Comparison of ENCODE assay signal across 29 cellular contexts in genomic region chr1:212224102-212224501, GRCh38.
DNase-seq lines count a peak whose midpoint lies in the region; ATAC-seq and TF ChIP-seq lines count a peak whose summit lies in the region.
"Had no signal": no experiment of that assay in that cellular context is flagged by ENCODE, and none has a peak within 500 bp of the region (broad histone marks: within the 10 kb centered on the region; RNA-seq: fewer than 3 reads in every experiment).

No MANE protein-coding gene starts in this region.

- no peaks in the 10 kb centered on the region for H3K27me3 Mint-ChIP-seq in activated naive CD8-positive, alpha-beta T cell treated with anti-CD3 and anti-CD28 coated beads for 36 hours
- H3K27me3 Mint-ChIP-seq in activated naive CD8-positive, alpha-beta T cell treated with anti-CD3 and anti-CD28 coated beads, Interleukin-2, amount 50 U/mL, for 24 hours, result no peaks in the 10 kb centered on the region
- no peaks in the 10 kb centered on the region for H3K27me3 Mint-ChIP-seq in T-helper 17 cell
- H3K27me3 Mint-ChIP-seq in central memory CD8-positive, alpha-beta T cell, result no peaks in the 10 kb centered on the region
- H3K27me3 Mint-ChIP-seq in stimulated activated naive CD8-positive, alpha-beta T cell treated with anti-CD3 and anti-CD28 coated beads, Interleukin-15, amount 100 ng/mL, for 72 hours, result no peaks in the 10 kb centered on the region
- H3K27me3 Mint-ChIP-seq in type B pancreatic cell, result no peaks in the 10 kb centered on the region
- H3K27me3 Mint-ChIP-seq: activated CD4-positive, alpha-beta T cell treated with anti-CD3 and anti-CD28 coated beads, Interleukin-2, amount 10 ng/mL, durations not matched to agents 7 days and 5 days had no signal

- no peak for DNase-seq in activated naive CD8-positive, alpha-beta T cell treated with anti-CD3 and anti-CD28 coated beads for 36 hours
- DNase-seq in activated naive CD8-positive, alpha-beta T cell treated with anti-CD3 and anti-CD28 coated beads, Interleukin-2, amount 50 U/mL, for 24 hours, result no peak
- DNase-seq in T-helper 17 cell, result no peak
- no peak for DNase-seq in central memory CD8-positive, alpha-beta T cell (ENCODE audit: low spot score in 2 of 2)
- DNase-seq in stimulated activated naive CD8-positive, alpha-beta T cell treated with anti-CD3 and anti-CD28 coated beads, Interleukin-15, amount 100 ng/mL, for 72 hours, result no peak
- no peak for DNase-seq in type B pancreatic cell (ENCODE audit: extremely low spot score, unreplicated experiment)
- DNase-seq: activated CD4-positive, alpha-beta T cell treated with anti-CD3 and anti-CD28 coated beads, Interleukin-2, amount 10 ng/mL, durations not matched to agents 7 days and 5 days; activated CD8-positive, alpha-beta memory T cell treated with anti-CD3 and anti-CD28 coated beads, Interleukin-2, amount 50 U/mL, for 4 hours; C1 segment of cervical spinal cord; erythroblast; head of caudate nucleus; islet precursor cell; Kasumi-1; left ventricle myocardium inferior; NCI-H1417; NCI-H2081 treated with DMSO at 0.1 percent for 48 hours; NCI-H2227 treated with DMSO at 0.1 percent for 48 hours; NCI-H526; PC-3; posterior cingulate gyrus; SK-N-SH; stimulated activated CD4-positive, alpha-beta T cell treated with anti-CD3 and anti-CD28 coated beads, Interleukin-2, amount 100 ng/mL, for 24 hours; tibial artery had no signal

- no peak overlapping the region for H3K4me3 Mint-ChIP-seq in activated naive CD8-positive, alpha-beta T cell treated with anti-CD3 and anti-CD28 coated beads for 36 hours
- H3K4me3 Mint-ChIP-seq in activated naive CD8-positive, alpha-beta T cell treated with anti-CD3 and anti-CD28 coated beads, Interleukin-2, amount 50 U/mL, for 24 hours, result no peak overlapping the region
- H3K4me3 Mint-ChIP-seq in T-helper 17 cell, result no peak overlapping the region
- H3K4me3 Mint-ChIP-seq in central memory CD8-positive, alpha-beta T cell, result peak overlapping the region; percentile 28
- H3K4me3 Mint-ChIP-seq in stimulated activated naive CD8-positive, alpha-beta T cell treated with anti-CD3 and anti-CD28 coated beads, Interleukin-15, amount 100 ng/mL, for 72 hours, result peak overlapping the region; percentile 5 to 69
- H3K4me3 Mint-ChIP-seq in type B pancreatic cell, result no peak overlapping the region
- H3K4me3 Mint-ChIP-seq: activated CD4-positive, alpha-beta T cell treated with anti-CD3 and anti-CD28 coated beads, Interleukin-2, amount 10 ng/mL, durations not matched to agents 7 days and 5 days had no signal

- H3K9me3 Mint-ChIP-seq in activated naive CD8-positive, alpha-beta T cell treated with anti-CD3 and anti-CD28 coated beads for 36 hours, result no peaks in the 10 kb centered on the region
- no peaks in the 10 kb centered on the region for H3K9me3 Mint-ChIP-seq in activated naive CD8-positive, alpha-beta T cell treated with anti-CD3 and anti-CD28 coated beads, Interleukin-2, amount 50 U/mL, for 24 hours
- H3K9me3 Mint-ChIP-seq in central memory CD8-positive, alpha-beta T cell, result no peaks in the 10 kb centered on the region
- no peaks in the 10 kb centered on the region for H3K9me3 Mint-ChIP-seq in stimulated activated naive CD8-positive, alpha-beta T cell treated with anti-CD3 and anti-CD28 coated beads, Interleukin-15, amount 100 ng/mL, for 72 hours
- H3K9me3 Mint-ChIP-seq in type B pancreatic cell, result no peaks in the 10 kb centered on the region
- H3K9me3 Mint-ChIP-seq: activated CD4-positive, alpha-beta T cell treated with anti-CD3 and anti-CD28 coated beads, Interleukin-2, amount 10 ng/mL, durations not matched to agents 7 days and 5 days; activated T-helper 2 cell treated with anti-CD3 and anti-CD28 coated beads, Interferon-gamma antibody, Interleukin-2, Interleukin-4, amounts not matched to agents 10 μg/mL and 5 μg/mL and 100 μg/mL, durations not matched to agents 14 hours and 24 hours and 36 hours had no signal

- TF ChIP-seq CTCF in type B pancreatic cell (conservative IDR thresholded peaks at IDR 0.05), result no peak

- H3K9me3 ChIP-seq in T-helper 17 cell (ENCODE audit: control insufficient read depth, low read length, poor library complexity, severe bottlenecking), result no peaks in the 10 kb centered on the region
- H3K9me3 ChIP-seq: left ventricle myocardium inferior, neutrophil, right atrium auricular region, SK-N-SH, tibial artery had no signal

- H3K4me1 Mint-ChIP-seq in activated naive CD8-positive, alpha-beta T cell treated with anti-CD3 and anti-CD28 coated beads for 36 hours, result peaks cover 32% of the 10 kb centered on the region
- H3K4me1 Mint-ChIP-seq in activated naive CD8-positive, alpha-beta T cell treated with anti-CD3 and anti-CD28 coated beads, Interleukin-2, amount 50 U/mL, for 24 hours, result peaks cover 34% of the 10 kb centered on the region
- peaks cover 21% of the 10 kb centered on the region for H3K4me1 Mint-ChIP-seq in T-helper 17 cell
- peaks cover 28% of the 10 kb centered on the region for H3K4me1 Mint-ChIP-seq in central memory CD8-positive, alpha-beta T cell
- H3K4me1 Mint-ChIP-seq in stimulated activated naive CD8-positive, alpha-beta T cell treated with anti-CD3 and anti-CD28 coated beads, Interleukin-15, amount 100 ng/mL, for 72 hours, result peaks cover 36% of the 10 kb centered on the region
- peaks cover 12% of the 10 kb centered on the region for H3K4me1 Mint-ChIP-seq in type B pancreatic cell (ENCODE audit: unreplicated experiment)

- peaks cover 1% of the 10 kb centered on the region for H3K36me3 Mint-ChIP-seq in activated naive CD8-positive, alpha-beta T cell treated with anti-CD3 and anti-CD28 coated beads for 36 hours
- no peaks in the 10 kb centered on the region for H3K36me3 Mint-ChIP-seq in activated naive CD8-positive, alpha-beta T cell treated with anti-CD3 and anti-CD28 coated beads, Interleukin-2, amount 50 U/mL, for 24 hours (ENCODE audit: low read depth)
- H3K36me3 Mint-ChIP-seq in T-helper 17 cell (ENCODE audit: low read depth) (peaks cover 4% of the 10 kb centered on the region), type B pancreatic cell (no peaks in the 10 kb centered on the region)
- H3K36me3 Mint-ChIP-seq in central memory CD8-positive, alpha-beta T cell (ENCODE audit: insufficient read depth), result peaks cover 2% of the 10 kb centered on the region

- ATAC-seq in activated naive CD8-positive, alpha-beta T cell treated with anti-CD3 and anti-CD28 coated beads, Interleukin-2, amount 50 U/mL, for 24 hours, result no peak
- no peak for ATAC-seq in T-helper 17 cell
- no peak for ATAC-seq in central memory CD8-positive, alpha-beta T cell (replicated peaks; ENCODE audit: extremely low read depth, poor library complexity, severe bottlenecking)
- ATAC-seq in stimulated activated naive CD8-positive, alpha-beta T cell treated with anti-CD3 and anti-CD28 coated beads, Interleukin-15, amount 100 ng/mL, for 72 hours, result no peak
- ATAC-seq in GM19467 (IDR thresholded peaks at IDR 0.05; ENCODE audit: unreplicated experiment), result no peak
- ATAC-seq: HCT116, PC-3, Right ventricle myocardium inferior had no signal

- H3K27ac Mint-ChIP-seq in activated naive CD8-positive, alpha-beta T cell treated with anti-CD3 and anti-CD28 coated beads for 36 hours, result peak overlapping the region; percentile 20
- H3K27ac Mint-ChIP-seq in activated naive CD8-positive, alpha-beta T cell treated with anti-CD3 and anti-CD28 coated beads, Interleukin-2, amount 50 U/mL, for 24 hours, result no peak overlapping the region
- H3K27ac Mint-ChIP-seq in T-helper 17 cell, result peak overlapping the region; percentile 84
- H3K27ac Mint-ChIP-seq in central memory CD8-positive, alpha-beta T cell (ENCODE audit: low read depth), result peak overlapping the region; percentile 84
- peak overlapping the region in 1 of 2 donors; percentile 92 for H3K27ac Mint-ChIP-seq in stimulated activated naive CD8-positive, alpha-beta T cell treated with anti-CD3 and anti-CD28 coated beads, Interleukin-15, amount 100 ng/mL, for 72 hours
- no peak overlapping the region for H3K27ac Mint-ChIP-seq in type B pancreatic cell
- H3K27ac Mint-ChIP-seq: activated CD4-positive, alpha-beta T cell treated with anti-CD3 and anti-CD28 coated beads, Interleukin-2, amount 10 ng/mL, durations not matched to agents 7 days and 5 days; activated T-helper 2 cell treated with anti-CD3 and anti-CD28 coated beads, Interferon-gamma antibody, Interleukin-2, Interleukin-4, amounts not matched to agents 10 μg/mL and 5 μg/mL and 100 μg/mL, durations not matched to agents 14 hours and 24 hours and 36 hours had no signal

Comparison
In these comparisons a context has a peak if more than half of its experiments do, and no peak if none do; other contexts are left out.
1. H3K27ac Mint-ChIP-seq: peak in activated naive CD8-positive, alpha-beta T cell treated with anti-CD3 and anti-CD28 coated beads for 36 hours (single experiment), T-helper 17 cell (single experiment) and central memory CD8-positive, alpha-beta T cell (single experiment); none in activated naive CD8-positive, alpha-beta T cell treated with anti-CD3 and anti-CD28 coated beads, Interleukin-2, amount 50 U/mL, for 24 hours (single experiment) and type B pancreatic cell (single experiment).
2. H3K4me3 Mint-ChIP-seq: peak in central memory CD8-positive, alpha-beta T cell (single experiment) and stimulated activated naive CD8-positive, alpha-beta T cell treated with anti-CD3 and anti-CD28 coated beads, Interleukin-15, amount 100 ng/mL, for 72 hours (2 of 2); none in activated naive CD8-positive, alpha-beta T cell treated with anti-CD3 and anti-CD28 coated beads for 36 hours (single experiment), activated naive CD8-positive, alpha-beta T cell treated with anti-CD3 and anti-CD28 coated beads, Interleukin-2, amount 50 U/mL, for 24 hours (single experiment), T-helper 17 cell (single experiment) and type B pancreatic cell (single experiment).